ENCODE assay signal across 25 cellular contexts in the genomic region with DNA sequence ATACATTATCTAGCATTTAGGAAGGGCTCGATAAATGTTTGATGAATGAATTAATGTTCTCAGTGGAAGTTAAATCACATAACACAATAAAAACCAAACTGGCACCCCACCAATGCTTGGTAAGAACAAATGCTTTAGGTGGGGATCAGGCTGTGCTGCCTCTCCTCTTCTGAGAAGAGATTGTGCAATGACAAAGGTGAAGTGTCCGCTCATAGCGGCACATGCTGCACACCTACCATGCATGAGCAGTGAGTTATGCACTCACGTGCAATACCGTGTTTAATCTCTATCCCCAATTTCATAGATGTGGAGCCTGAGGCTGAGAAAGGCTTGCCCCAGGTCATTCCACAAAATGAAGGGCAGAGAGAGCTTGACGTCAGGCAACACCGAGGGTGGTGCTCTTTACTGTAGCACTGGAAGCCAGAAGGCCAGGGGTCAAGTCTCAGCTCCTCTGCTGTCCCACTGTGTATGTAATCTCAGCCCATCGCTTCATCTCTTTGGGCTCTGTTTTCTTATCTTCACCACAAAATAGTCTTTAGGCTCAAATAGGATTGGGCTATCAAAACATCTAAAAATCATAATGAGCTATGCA.
"Had no signal": no experiment of that assay in that cellular context is flagged by ENCODE, and none has a peak within 500 bp of the region (broad histone marks: within the 10 kb centered on the region; RNA-seq: fewer than 3 reads in every experiment).

No MANE protein-coding gene starts in this region.

- H3K27ac ChIP-seq: gastroesophageal sphincter, prostate gland, testis, upper lobe of left lung had no signal

- H3K27me3 Mint-ChIP-seq: activated naive CD4-positive, alpha-beta T cell treated with anti-CD3 and anti-CD28 coated beads, Interleukin-2, amount 10 ng/mL, durations not matched to agents 7 days and 5 days; activated naive CD8-positive, alpha-beta T cell treated with anti-CD3 and anti-CD28 coated beads, Interleukin-2, amount 10 ng/mL, durations not matched to agents 7 days and 5 days; effector memory CD8-positive, alpha-beta T cell; naive thymus-derived CD8-positive, alpha-beta T cell had no signal

- H3K4me2 ChIP-seq: smooth muscle cell had no signal

- DNase-seq: activated CD4-positive, alpha-beta T cell treated with anti-CD3 and anti-CD28 coated beads for 48 hours; activated CD4-positive, alpha-beta T cell treated with anti-CD3 and anti-CD28 coated beads, Interleukin-2, amount 50 U/mL, for 48 hours; activated CD8-positive, alpha-beta memory T cell treated with anti-CD3 and anti-CD28 coated beads for 24 hours; activated gamma-delta T cell; activated naive CD4-positive, alpha-beta T cell treated with anti-CD3 and anti-CD28 coated beads, Interleukin-2, amount 10 ng/mL, durations not matched to agents 7 days and 5 days; activated naive CD8-positive, alpha-beta T cell treated with anti-CD3 and anti-CD28 coated beads, Interleukin-2, amount 10 ng/mL, durations not matched to agents 7 days and 5 days; caudate nucleus; cortex of kidney; effector memory CD8-positive, alpha-beta T cell; head of caudate nucleus; nucleus accumbens; retina; stimulated activated CD4-positive, alpha-beta T cell treated with anti-CD3 and anti-CD28 coated beads, Interleukin-1b, Interleukin-23, amount 100 ng/mL, for 48 hours; stimulated activated naive CD4-positive, alpha-beta T cell treated with Interleukin-2 at 50 U/mL for 16 hours; T-helper 1 cell; testis had no signal

- H3K4me3 ChIP-seq: gastroesophageal sphincter, pancreas, prostate gland, smooth muscle cell, testis, upper lobe of left lung had no signal

- H3K9me3 ChIP-seq: gastroesophageal sphincter, pancreas, prostate gland, testis, upper lobe of left lung had no signal

- ATAC-seq: activated CD4-positive, CD25-positive, alpha-beta regulatory T cell treated with anti-CD3 and anti-CD28 coated beads, Interleukin-2, amount 50 U/mL, for 24 hours; effector memory CD8-positive, alpha-beta T cell; gastroesophageal sphincter; naive thymus-derived CD8-positive, alpha-beta T cell had no signal

- H3K9me3 Mint-ChIP-seq: activated naive CD4-positive, alpha-beta T cell treated with anti-CD3 and anti-CD28 coated beads, Interleukin-2, amount 10 ng/mL, durations not matched to agents 7 days and 5 days; activated naive CD8-positive, alpha-beta T cell treated with anti-CD3 and anti-CD28 coated beads, Interleukin-2, amount 10 ng/mL, durations not matched to agents 7 days and 5 days; effector memory CD8-positive, alpha-beta T cell; naive thymus-derived CD8-positive, alpha-beta T cell; neural crest cell had no signal

- H3K4me3 Mint-ChIP-seq: activated naive CD4-positive, alpha-beta T cell treated with anti-CD3 and anti-CD28 coated beads, Interleukin-2, amount 10 ng/mL, durations not matched to agents 7 days and 5 days; activated naive CD8-positive, alpha-beta T cell treated with anti-CD3 and anti-CD28 coated beads, Interleukin-2, amount 10 ng/mL, durations not matched to agents 7 days and 5 days; effector memory CD8-positive, alpha-beta T cell; naive thymus-derived CD8-positive, alpha-beta T cell; neural crest cell had no signal

- H3K27me3 ChIP-seq: gastroesophageal sphincter, pancreas, testis, upper lobe of left lung had no signal

- FAIRE-seq: astrocyte, pancreas had no signal

- H3K36me3 Mint-ChIP-seq: activated naive CD8-positive, alpha-beta T cell treated with anti-CD3 and anti-CD28 coated beads, Interleukin-2, amount 10 ng/mL, durations not matched to agents 7 days and 5 days had no signal

- H3K36me3 ChIP-seq: pancreas, prostate gland, upper lobe of left lung had no signal

- H3K27ac Mint-ChIP-seq: activated naive CD4-positive, alpha-beta T cell treated with anti-CD3 and anti-CD28 coated beads, Interleukin-2, amount 10 ng/mL, durations not matched to agents 7 days and 5 days; activated naive CD8-positive, alpha-beta T cell treated with anti-CD3 and anti-CD28 coated beads, Interleukin-2, amount 10 ng/mL, durations not matched to agents 7 days and 5 days had no signal
